ENCODE assay signal across 21 cellular contexts in genomic region chr4:98873059-98873458, GRCh38. TPM values are rescaled to one million over a fixed set of nuclear protein-coding genes. Genes with fewer than 3 reads are reported as not detected.
DNase-seq lines count a peak whose midpoint lies in the region; ATAC-seq, FAIRE-seq and TF ChIP-seq lines count a peak whose summit lies in the region.
"Had no signal": no experiment of that assay in that cellular context is flagged by ENCODE, and none has a peak within 500 bp of the region (broad histone marks: within the 10 kb centered on the region; RNA-seq: fewer than 3 reads in every experiment).

No MANE protein-coding gene starts in this region.

- H3K27ac Mint-ChIP-seq in astrocyte (ENCODE audit: unreplicated experiment) (peak overlapping the region; percentile 3), endodermal cell (no peak overlapping the region)
- H3K27ac Mint-ChIP-seq: activated CD4-positive, alpha-beta memory T cell treated with anti-CD3 and anti-CD28 coated beads, Interleukin-2, amount 10 ng/mL, durations not matched to agents 7 days and 5 days; B cell; HFFc6; stimulated activated naive CD8-positive, alpha-beta T cell treated with anti-CD3 and anti-CD28 coated beads, Interleukin-15, amount 100 ng/mL, for 72 hours had no signal

- H3K9me3 Mint-ChIP-seq in astrocyte (ENCODE audit: unreplicated experiment) = no peaks in the 10 kb centered on the region
- no peaks in the 10 kb centered on the region for H3K9me3 Mint-ChIP-seq in endodermal cell
- H3K9me3 Mint-ChIP-seq: HFFc6 had no signal

- H3K4me1 ChIP-seq in astrocyte (ENCODE audit: insufficient read depth, low read length) (no peaks in the 10 kb centered on the region), endodermal cell (ENCODE audit: control insufficient read depth, insufficient read depth, low read length) (no peaks in the 10 kb centered on the region)
- H3K4me1 ChIP-seq: prostate gland had no signal

- peak; percentile 23 for FAIRE-seq in astrocyte (lab: Jason Lieb, UNC)
- FAIRE-seq: TTC549, urothelium cell line had no signal

- H3K4me3 ChIP-seq in astrocyte (ENCODE audit: insufficient read depth, low read depth, low read length) (no peak overlapping the region), fibroblast of villous mesenchyme (ENCODE audit: low read depth, low read length) (no peak overlapping the region), endodermal cell (ENCODE audit: low read length) (no peak overlapping the region)
- H3K4me3 ChIP-seq: prostate gland had no signal

- H3K27ac ChIP-seq in astrocyte (ENCODE audit: low read depth, low read length) (no peak overlapping the region), endodermal cell (ENCODE audit: low read depth, low read length) (no peak overlapping the region)
- H3K27ac ChIP-seq: prostate gland had no signal

- H3K79me2 ChIP-seq in astrocyte (ENCODE audit: insufficient read depth, low read length) = no peaks in the 10 kb centered on the region

- H3K4me3 Mint-ChIP-seq in astrocyte (ENCODE audit: unreplicated experiment) (no peak overlapping the region), endodermal cell (no peak overlapping the region)
- H3K4me3 Mint-ChIP-seq: activated CD4-positive, alpha-beta memory T cell treated with anti-CD3 and anti-CD28 coated beads, Interleukin-2, amount 10 ng/mL, durations not matched to agents 7 days and 5 days; B cell; HFFc6; IgD-negative memory B cell; naive thymus-derived CD8-positive, alpha-beta T cell; stimulated activated naive CD8-positive, alpha-beta T cell treated with anti-CD3 and anti-CD28 coated beads, Interleukin-15, amount 100 ng/mL, for 72 hours had no signal

- H3K4me1 Mint-ChIP-seq in astrocyte (ENCODE audit: low read depth, unreplicated experiment) (peaks cover 15% of the 10 kb centered on the region), endodermal cell (no peaks in the 10 kb centered on the region)
- H3K4me1 Mint-ChIP-seq: B cell; IgD-negative memory B cell; stimulated activated naive CD8-positive, alpha-beta T cell treated with anti-CD3 and anti-CD28 coated beads, Interleukin-15, amount 100 ng/mL, for 72 hours had no signal

- H2AFZ ChIP-seq in astrocyte (ENCODE audit: low read depth, low read length) = no peak overlapping the region

- WGBS in endodermal cell (ENCODE audit: insufficient coverage in 1 of 2, insufficient read length in 1 of 2), 2 experiments = 80 to 100% methylated on average over 1 to 2 of the region's 2 CpGs

- peaks cover 2% of the 10 kb centered on the region for H3K36me3 Mint-ChIP-seq in astrocyte (ENCODE audit: low read depth, unreplicated experiment)
- peaks cover 8% of the 10 kb centered on the region for H3K36me3 Mint-ChIP-seq in endodermal cell (ENCODE audit: low read depth)

- DNase-seq in AG08396 (ENCODE audit: low spot score) (peak; percentile 12), HT1080 (ENCODE audit: low read depth) (peak; percentile 13), astrocyte (ENCODE audit: low read depth) (peak; percentile 59), fibroblast of villous mesenchyme (ENCODE audit: low read depth) (peak; percentile 64), GM19238 (ENCODE audit: insufficient read length, low spot score) (no peak), endodermal cell (no peak)
- no peak for DNase-seq in activated T-cell treated with anti-CD3 and anti-CD28 coated beads, Interleukin-2, amount 50 U/mL, for 1 hour
- DNase-seq: activated CD4-positive, alpha-beta memory T cell treated with anti-CD3 and anti-CD28 coated beads, Interleukin-2, amount 10 ng/mL, durations not matched to agents 7 days and 5 days; anterior cingulate cortex; Calu3; HFFc6; naive thymus-derived CD8-positive, alpha-beta T cell; NCI-H345; stimulated activated CD4-positive, alpha-beta T cell treated with anti-CD3 and anti-CD28 coated beads, Interleukin-12 subunit alpha, Interleukin-12 subunit beta, amount 100 ng/mL, for 4 hours; stimulated activated naive CD8-positive, alpha-beta T cell treated with anti-CD3 and anti-CD28 coated beads, Interleukin-15, amount 100 ng/mL, for 72 hours had no signal

- no peak for ATAC-seq in HG03378 (IDR thresholded peaks at IDR 0.05; ENCODE audit: unreplicated experiment)
- ATAC-seq: naive thymus-derived CD8-positive, alpha-beta T cell; stimulated activated naive CD8-positive, alpha-beta T cell treated with anti-CD3 and anti-CD28 coated beads, Interleukin-15, amount 100 ng/mL, for 72 hours had no signal

- no peaks in the 10 kb centered on the region for H3K27me3 ChIP-seq in astrocyte (ENCODE audit: insufficient read depth, low read length)
- H3K27me3 ChIP-seq in endodermal cell (ENCODE audit: control insufficient read depth, insufficient read depth, low read length, poor library complexity, severe bottlenecking) = no peaks in the 10 kb centered on the region

- H3K36me3 ChIP-seq in astrocyte (ENCODE audit: insufficient read depth, low read length) = peaks cover 10% of the 10 kb centered on the region
- peaks cover 16% of the 10 kb centered on the region for H3K36me3 ChIP-seq in endodermal cell (ENCODE audit: control insufficient read depth, insufficient read depth, low read length)
- H3K36me3 ChIP-seq: prostate gland had no signal

- TF ChIP-seq CTCF in astrocyte (IDR thresholded peaks at IDR 0.05; ENCODE audit: insufficient read depth, low read depth, low read length) (no peak), fibroblast of villous mesenchyme (IDR thresholded peaks at IDR 0.05; ENCODE audit: insufficient read depth, low read depth, low read length) (no peak), endodermal cell (conservative IDR thresholded peaks at IDR 0.05) (no peak)

- no peak overlapping the region for H3K4me2 ChIP-seq in astrocyte (ENCODE audit: low read length)

- H3K9ac ChIP-seq in astrocyte (ENCODE audit: low read length) (no peak overlapping the region), endodermal cell (ENCODE audit: extremely low read depth, low read length, poor library complexity, severe bottlenecking) (no peak overlapping the region)

- no peaks in the 10 kb centered on the region for H3K9me3 ChIP-seq in astrocyte (ENCODE audit: insufficient read depth, low read depth, low read length)
- no peaks in the 10 kb centered on the region for H3K9me3 ChIP-seq in endodermal cell (ENCODE audit: control insufficient read depth, low read length)
- H3K9me3 ChIP-seq: prostate gland had no signal

- no peaks in the 10 kb centered on the region for H3K27me3 Mint-ChIP-seq in astrocyte (ENCODE audit: low read depth, unreplicated experiment)
- H3K27me3 Mint-ChIP-seq in endodermal cell (ENCODE audit: insufficient read depth) = no peaks in the 10 kb centered on the region
- H3K27me3 Mint-ChIP-seq: activated CD4-positive, alpha-beta memory T cell treated with anti-CD3 and anti-CD28 coated beads, Interleukin-2, amount 10 ng/mL, durations not matched to agents 7 days and 5 days; B cell; IgD-negative memory B cell; naive thymus-derived CD8-positive, alpha-beta T cell; stimulated activated naive CD8-positive, alpha-beta T cell treated with anti-CD3 and anti-CD28 coated beads, Interleukin-15, amount 100 ng/mL, for 72 hours had no signal

- no peaks in the 10 kb centered on the region for H4K20me1 ChIP-seq in astrocyte (ENCODE audit: insufficient read depth, low read length)

RNA-seq across cellular contexts. Expression of gene EIF4E, which starts 55.9 kb away (rescaled TPM):
- 204 and 216 TPM in 2 replicates for total RNA-seq in HT1080 (2014; rRNA removed; shearing (Covaris generic))
- polyA plus RNA-seq in HT1080 (2015; cell fraction: cytosol; rRNA removed) = 166 and 191 TPM in 2 replicates
- polyA plus RNA-seq in HT1080 (2015; cell fraction: nucleus; rRNA removed) = 128 and 138 TPM in 2 replicates
- total RNA-seq in astrocyte = 103 and 110 TPM in 2 replicates
- 163 and 241 TPM in 2 replicates for total RNA-seq in fibroblast of villous mesenchyme
- 100 to 1,000 TPM; 134 to 138 TPM for total RNA-seq in endodermal cell
- polyA plus RNA-seq in endodermal cell (2013, experiment 1 of 2) = 101 TPM
- 106 TPM for polyA plus RNA-seq in endodermal cell (2013, experiment 2 of 2)

Comparison
In these comparisons a context has a peak if more than half of its experiments do, and no peak if none do; other contexts are left out.
1. DNase-seq: peak in AG08396 (single experiment), HT1080 (single experiment), astrocyte (single experiment) and fibroblast of villous mesenchyme (single experiment); none in GM19238 (single experiment), activated T-cell treated with anti-CD3 and anti-CD28 coated beads, Interleukin-2, amount 50 U/mL, for 1 hour (single experiment) and endodermal cell (single experiment).